ENCODE assay signal across 8 cellular contexts in genomic region chr16:66521951-66522771, GRCh38. TPM values are rescaled to one million over a fixed set of nuclear protein-coding genes. Genes with fewer than 3 reads are reported as not detected.
DNase-seq lines count a peak whose midpoint lies in the region; ATAC-seq and TF ChIP-seq lines count a peak whose summit lies in the region.

No MANE protein-coding gene starts in this region.

- H3K4me1 ChIP-seq in lower lobe of right lung: peaks cover 89% of the 10 kb centered on the region

- intact Hi-C loops in lower lobe of right lung (cut with DNase I): no loop called here

- H3K36me3 ChIP-seq in lower lobe of right lung: peaks cover 21% of the 10 kb centered on the region

- DNase-seq in T-helper 1 cell (peak; percentile 54 to 98 (median 71)), lower lobe of right lung (peak; percentile 84), NCI-H2081 treated with DMSO at 0.1 percent for 48 hours (lab: John Stamatoyannopoulos, UW) (no peak), midbrain (lab: John Stamatoyannopoulos, UW) (no peak)
- peak; percentile 92 to 98 for DNase-seq in stimulated activated CD8-positive, alpha-beta memory T cell treated with anti-CD3 and anti-CD28 coated beads, Interleukin-7, amount 100 ng/mL, for 48 hours (ENCODE audit: extremely low read depth in 1 of 2, low read depth in 1 of 2)

- H3K4me3 ChIP-seq in lower lobe of right lung: no peak overlapping the region

- no peak for TF ChIP-seq CTCF in lower lobe of right lung (IDR thresholded peaks at IDR 0.05)

- no peaks in the 10 kb centered on the region for H3K9me3 ChIP-seq in lower lobe of right lung

- ATAC-seq in GM18868 (IDR thresholded peaks at IDR 0.05; ENCODE audit: unreplicated experiment) (peak; percentile 75), HG03159 (IDR thresholded peaks at IDR 0.05; ENCODE audit: unreplicated experiment) (peak; percentile 40), lower lobe of right lung (peak; percentile 66 to 68)

- H3K27ac ChIP-seq in angular gyrus (ENCODE audit: low read depth, low read length) (peak overlapping the region; percentile 11), lower lobe of right lung (peak overlapping the region; percentile 81)

- H3K27me3 ChIP-seq in lower lobe of right lung (ENCODE audit: low read depth): no peaks in the 10 kb centered on the region

RNA-seq across cellular contexts. Expression of gene TK2, which starts 27.8 kb away (rescaled TPM):
- 36.2 TPM for total RNA-seq in lower lobe of right lung

RNA-seq across cellular contexts. Expression of gene CKLF, which starts 30.2 kb away (rescaled TPM):
- 64.9 TPM for total RNA-seq in lower lobe of right lung

RNA-seq across cellular contexts. Expression of gene CMTM1, which starts 44.1 kb away (rescaled TPM):
- total RNA-seq in lower lobe of right lung: 8.1 TPM

RNA-seq across cellular contexts. Expression of gene CMTM2, which starts 57.1 kb away (rescaled TPM):
- 4.0 TPM for total RNA-seq in lower lobe of right lung

Comparison
In these comparisons a context has a peak if more than half of its experiments do, and no peak if none do; other contexts are left out.
1. DNase-seq: peak in T-helper 1 cell (5 of 5), lower lobe of right lung (single experiment) and stimulated activated CD8-positive, alpha-beta memory T cell treated with anti-CD3 and anti-CD28 coated beads, Interleukin-7, amount 100 ng/mL, for 48 hours (2 of 2); none in NCI-H2081 treated with DMSO at 0.1 percent for 48 hours (single experiment) and midbrain (single experiment).
2. Peak in every context shown above with its lines, with median percentiles within 50 percentile points of each other: ATAC-seq.